Comparison of ENCODE assay signal across 1 cellular context in genomic region chr11:110301032-110301431, GRCh38.
TF ChIP-seq lines count a peak whose summit lies in the region.

No MANE protein-coding gene starts in this region.

TF ChIP-seq in WTC11, 78 proteins besides CTCF, POLR2A, EP300 and RAD21 (continued from another document):
- TF ChIP-seq HMGXB4 (CRISPR knock-in tag; IDR thresholded peaks at IDR 0.05) (no peak), ZNF532 (CRISPR knock-in tag; IDR thresholded peaks at IDR 0.05; ENCODE audit: borderline replicate concordance) (no peak), ZNF263 (CRISPR knock-in tag; IDR thresholded peaks at IDR 0.05; ENCODE audit: low read depth) (no peak), CREB1 (CRISPR knock-in tag; IDR thresholded peaks at IDR 0.05) (no peak), ZNF425 (CRISPR knock-in tag; conservative IDR thresholded peaks at IDR 0.05) (no peak), ZNF396 (CRISPR knock-in tag; IDR thresholded peaks at IDR 0.05; ENCODE audit: borderline replicate concordance) (no peak), TEAD1 (CRISPR knock-in tag; IDR thresholded peaks at IDR 0.05) (no peak), ZNF671 (CRISPR knock-in tag; IDR thresholded peaks at IDR 0.05) (no peak), PRRX2 (CRISPR knock-in tag; IDR thresholded peaks at IDR 0.05) (no peak)
TF ChIP-seq in WTC11: peak in this region for 0.
